In the genomic region with DNA sequence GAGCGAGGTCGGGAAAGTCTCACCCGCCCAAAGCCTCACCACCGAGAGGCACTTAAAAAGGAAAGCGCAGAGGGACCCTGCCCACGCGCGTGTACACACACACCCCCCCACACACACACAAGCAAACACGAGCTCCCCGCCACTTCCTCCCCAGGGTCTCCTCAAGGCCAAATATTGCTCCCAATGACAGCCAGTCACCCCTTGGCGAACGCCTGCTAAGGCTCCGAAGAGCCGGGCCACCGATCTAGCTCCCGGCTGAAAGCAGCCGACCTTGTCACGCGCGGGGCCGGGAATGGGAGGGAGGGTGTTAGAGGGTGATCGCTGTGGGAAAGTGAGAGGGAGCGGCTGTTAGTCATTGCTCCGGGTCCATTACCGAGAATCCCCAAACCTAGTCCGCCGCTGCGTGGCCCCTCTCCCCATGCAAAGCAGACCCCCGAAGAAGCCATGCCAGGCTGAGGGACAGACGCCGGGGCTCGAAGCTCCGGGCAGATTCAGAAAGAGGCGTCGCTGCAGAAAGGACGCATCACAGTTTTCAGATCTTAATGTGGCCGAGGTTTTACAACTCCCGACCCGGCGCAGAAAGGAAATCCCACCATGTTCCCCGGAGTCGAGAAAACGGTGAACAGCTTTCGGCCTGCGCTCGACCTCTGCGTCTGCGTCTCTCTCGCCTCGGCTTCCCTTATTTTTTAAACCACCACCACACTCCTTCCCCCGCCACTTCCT, we compare ENCODE assay signal across 8 cellular contexts. TPM values are rescaled to one million over a fixed set of nuclear protein-coding genes. Genes with fewer than 3 reads are reported as not detected.
DNase-seq lines count a peak whose midpoint lies in the region; ATAC-seq lines count a peak whose summit lies in the region.

No MANE protein-coding gene starts in this region.

- H3K36me3 ChIP-seq in muscle layer of duodenum (ENCODE audit: control insufficient read depth in 1 of 2, insufficient read depth in 2 of 2, low read length in 2 of 2): peaks cover 0 to 7% of the 10 kb centered on the region in 2 donors

- H3K27ac ChIP-seq in epithelial cell of prostate (peak overlapping the region; percentile 55), muscle layer of duodenum (ENCODE audit: low read length) (peak overlapping the region; percentile 79)

- H3K27ac Mint-ChIP-seq in activated naive CD4-positive, alpha-beta T cell treated with anti-CD3 and anti-CD28 coated beads, Interleukin-2, amount 50 U/mL, for 24 hours: no peak overlapping the region

- H3K4me1 Mint-ChIP-seq in activated naive CD4-positive, alpha-beta T cell treated with anti-CD3 and anti-CD28 coated beads, Interleukin-2, amount 50 U/mL, for 24 hours: peaks cover 41% of the 10 kb centered on the region

- peaks cover 4% of the 10 kb centered on the region for H3K27me3 ChIP-seq in muscle layer of duodenum (ENCODE audit: low read depth, low read length)

- no peaks in the 10 kb centered on the region for H3K9me3 Mint-ChIP-seq in activated naive CD4-positive, alpha-beta T cell treated with anti-CD3 and anti-CD28 coated beads, Interleukin-2, amount 50 U/mL, for 24 hours

- no peaks in the 10 kb centered on the region for H3K9me3 ChIP-seq in muscle layer of duodenum (ENCODE audit: control insufficient read depth in 1 of 2, low read length in 2 of 2)

- no peak for DNase-seq in activated naive CD4-positive, alpha-beta T cell (lab: John Stamatoyannopoulos, UW)
- DNase-seq in SK-MEL-5 (ENCODE audit: low read depth, low spot score): peak; percentile 17
- no peak for DNase-seq in epithelial cell of prostate (ENCODE audit: low read depth, low spot score)
- no peak for DNase-seq in HPDE6-E6E7 (ENCODE audit: extremely low spot score)
- no peak for DNase-seq in NAMALWA (ENCODE audit: low spot score)

- H3K4me3 Mint-ChIP-seq in activated naive CD4-positive, alpha-beta T cell treated with anti-CD3 and anti-CD28 coated beads, Interleukin-2, amount 50 U/mL, for 24 hours: peak overlapping the region; percentile 76

- in situ Hi-C loops in SK-MEL-5 (cut with HindIII; ENCODE audit: low pct_unique_long_range_greater_than_20kb, low sequenced_read_pairs): no loop called here

- peak overlapping the region; percentile 58 to 79 for H3K4me3 ChIP-seq in muscle layer of duodenum (ENCODE audit: low read depth in 1 of 2, low read length in 2 of 2)

- H3K4me1 ChIP-seq in muscle layer of duodenum (ENCODE audit: control insufficient read depth in 1 of 2, insufficient read depth in 2 of 2, low read length in 2 of 2): peaks cover 0 to 54% of the 10 kb centered on the region in 2 donors

- ATAC-seq in HG03139 (IDR thresholded peaks at IDR 0.05; ENCODE audit: unreplicated experiment): no peak

- H3K36me3 Mint-ChIP-seq in activated naive CD4-positive, alpha-beta T cell treated with anti-CD3 and anti-CD28 coated beads, Interleukin-2, amount 50 U/mL, for 24 hours: no peaks in the 10 kb centered on the region

- H3K27me3 Mint-ChIP-seq in activated naive CD4-positive, alpha-beta T cell treated with anti-CD3 and anti-CD28 coated beads, Interleukin-2, amount 50 U/mL, for 24 hours: peaks cover 48% of the 10 kb centered on the region

RNA-seq across cellular contexts. Expression of gene BMP4, which starts 2.6 kb away (rescaled TPM):
- 2.6 and 2.8 TPM in 2 replicates for total RNA-seq in SK-MEL-5 (2014; rRNA removed; shearing (Covaris generic))
- polyA plus RNA-seq in SK-MEL-5 (2015; cell fraction: cytosol; rRNA removed): 0.17 and 0.90 TPM in 2 replicates
- 0.95 TPM in 1 of 2 replicates, not detected in the other for polyA plus RNA-seq in SK-MEL-5 (2015; cell fraction: nucleus; rRNA removed)
